Comparison of ENCODE assay signal across 8 cellular contexts in genomic region chr5:168486136-168486879, GRCh38. TPM values are rescaled to one million over a fixed set of nuclear protein-coding genes. Genes with fewer than 3 reads are reported as not detected.
DNase-seq lines count a peak whose midpoint lies in the region; ATAC-seq, FAIRE-seq and TF ChIP-seq lines count a peak whose summit lies in the region.

Gene RARS1, plus strand, starts transcription at chr5:168486471. Its CDS starts 28 bp downstream, at chr5:168486499.

- H3K27ac ChIP-seq in right atrium auricular region: peak within 1 kb of the TSS; percentile 69 to 77
- peak within 1 kb of the TSS; percentile 32 for H3K27ac ChIP-seq in psoas muscle

- 0 to 1% (median 0%) methylated on average over 38 to 40 of the region's 40 CpGs for WGBS in psoas muscle, 3 donors

- H3K36me3 ChIP-seq in right atrium auricular region (peaks cover 29% of the 10 kb centered on the region), psoas muscle (ENCODE audit: insufficient read depth in 1 of 2, low read depth in 1 of 2) (peaks cover 0 to 39% of the 10 kb centered on the region in 2 donors)

- TF ChIP-seq CTCF in right atrium auricular region (IDR thresholded peaks at IDR 0.05) (peak; percentile 93 to 97), psoas muscle (IDR thresholded peaks at IDR 0.05) (peak; percentile 95)

- DNase-seq in NCI-H187 (lab: John Stamatoyannopoulos, UW) (peak; percentile 69 to 82), T-helper 2 cell (peak; percentile 67 to 93 (median 79)), anterior cingulate cortex (lab: John Stamatoyannopoulos, UW) (peak; percentile 45 to 97 (median 91)), right atrium auricular region (ENCODE audit: low spot score) (peak; percentile 89), psoas muscle (peak; percentile 94 to 97), urothelium cell line (ENCODE audit: low spot score) (peak; percentile 97)

- no peak for FAIRE-seq in urothelium cell line (lab: Jason Lieb, UNC)

- ATAC-seq in GM18499 (IDR thresholded peaks at IDR 0.05; ENCODE audit: insufficient read depth, unreplicated experiment) (peak; percentile 38), HG02943 (IDR thresholded peaks at IDR 0.05; ENCODE audit: low read depth, unreplicated experiment) (peak; percentile 79), psoas muscle (peak; percentile 97 to 100 (median 100))

- H3K27me3 ChIP-seq in right atrium auricular region (no peaks in the 10 kb centered on the region), psoas muscle (ENCODE audit: insufficient read depth in 3 of 3, low read length in 2 of 3) (no peaks in the 10 kb centered on the region)

- H3K9me3 ChIP-seq in right atrium auricular region: no peaks in the 10 kb centered on the region
- H3K9me3 ChIP-seq in psoas muscle: no peaks in the 10 kb centered on the region

- peak within 1 kb of the TSS; percentile 89 to 93 for H3K4me3 ChIP-seq in right atrium auricular region
- peak within 1 kb of the TSS; percentile 92 for H3K4me3 ChIP-seq in psoas muscle

- intact Hi-C loops in psoas muscle (cut with DNase I): loop anchor here (2.0 to 10.0 kb wide), 3 partner anchors 91 to 1098 kb away; partner anchors contain the start of genes PANK3 (in 2 of the 2) and SPDL1 (in 1 of the 2)

- H3K4me1 ChIP-seq in right atrium auricular region: peaks cover 0 to 13% of the 10 kb centered on the region in 2 donors
- peaks cover 5% of the 10 kb centered on the region for H3K4me1 ChIP-seq in psoas muscle

RNA-seq across cellular contexts. Expression of gene RARS1, which starts in this region (rescaled TPM):
- total RNA-seq in right atrium auricular region (10 to 100 TPM; 42.4 to 43.8 TPM), psoas muscle (10 to 100 TPM; 31.6 to 40.4 (median 37.8) TPM)
- 10 to 100 TPM; 27.2 to 69.3 (median 42.2) TPM for polyA plus RNA-seq in psoas muscle

Comparison
In these comparisons a context has a peak if more than half of its experiments do, and no peak if none do; other contexts are left out.
1. Peak in every context shown above with its lines: DNase-seq, ATAC-seq, H3K4me3 ChIP-seq and H3K27ac ChIP-seq.
2. ATAC-seq: peak in every context shown above with its lines; median percentile 100 in psoas muscle; 79 in HG02943; 38 in GM18499.